9 cellular contexts compared by ENCODE assay signal in genomic region chr2:120332384-120332783, GRCh38. TPM values are rescaled to one million over a fixed set of nuclear protein-coding genes. Genes with fewer than 3 reads are reported as not detected.
"Had no signal": no experiment of that assay in that cellular context is flagged by ENCODE, and none has a peak within 500 bp of the region (broad histone marks: within the 10 kb centered on the region; RNA-seq: fewer than 3 reads in every experiment).

No MANE protein-coding gene starts in this region.

- DNase-seq: GDM1, GF-D8 had no signal

- FAIRE-seq: G401.6, GM12878, GM12891, GM12892, GM18507, GM19239 had no signal

- H3K4me3 ChIP-seq: GM12878 had no signal

- ATAC-seq: GM12878 had no signal

RNA-seq across cellular contexts. Expression of gene INHBB, which starts 13.6 kb away (rescaled TPM):
- total RNA-seq: G401 had no signal
- polyA plus RNA-seq: GM12878 had no signal
